ENCODE assay signal across 17 cellular contexts in genomic region chr2:10433948-10434884, GRCh38. TPM values are rescaled to one million over a fixed set of nuclear protein-coding genes. Genes with fewer than 3 reads are reported as not detected.
A peak's percentile ranks its signal among the peaks of the same experiment; 100 is the strongest.
DNase-seq lines count a peak whose midpoint lies in the region; ATAC-seq and TF ChIP-seq lines count a peak whose summit lies in the region.
"Had no signal": no experiment of that assay in that cellular context is flagged by ENCODE, and none has a peak within 500 bp of the region (broad histone marks: within the 10 kb centered on the region; RNA-seq: fewer than 3 reads in every experiment).

No MANE protein-coding gene starts in this region.

- 85% methylated on average over 19 of the region's 19 CpGs for WGBS in right cardiac atrium

- no peak overlapping the region for H3K4me3 Mint-ChIP-seq in activated CD4-positive, alpha-beta memory T cell treated with anti-CD3 and anti-CD28 coated beads for 36 hours
- H3K4me3 Mint-ChIP-seq: CD14-positive monocyte had no signal

- H3K4me1 ChIP-seq in right cardiac atrium (ENCODE audit: control insufficient read depth, insufficient read depth, low read length), result no peaks in the 10 kb centered on the region
- H3K4me1 ChIP-seq in Panc1 (ENCODE audit: control insufficient read depth, insufficient read depth, low read length), result peaks cover 44% of the 10 kb centered on the region
- no peaks in the 10 kb centered on the region for H3K4me1 ChIP-seq in colonic mucosa
- H3K4me1 ChIP-seq: prostate gland had no signal

- H3K4me3 ChIP-seq in right cardiac atrium (ENCODE audit: low read length), result no peak overlapping the region
- H3K4me3 ChIP-seq in Panc1 (ENCODE audit: low read depth in 2 of 2, low read length in 2 of 2), result no peak overlapping the region; a peak in 1 of 4 replicates
- H3K4me3 ChIP-seq in colonic mucosa, result no peak overlapping the region
- H3K4me3 ChIP-seq: body of pancreas, coronary artery, prostate gland had no signal

- no TSS peak for BruUV-seq in Panc1 (replicated peaks; lab: Mats Ljungman, UMichigan)

- H3K27me3 Mint-ChIP-seq in activated CD4-positive, alpha-beta memory T cell treated with anti-CD3 and anti-CD28 coated beads for 36 hours, result peaks cover 13% of the 10 kb centered on the region
- H3K27me3 Mint-ChIP-seq: activated naive CD8-positive, alpha-beta T cell had no signal

- DNase-seq in right cardiac atrium (peak in 1 of 3 donors; percentile 60), Right ventricle myocardium superior (no peak), Panc1 (ENCODE audit: low read depth, low spot score) (no peak), left kidney (ENCODE audit: low read depth, low spot score) (peak; percentile 30), EL (no peak), colonic mucosa (no peak)
- DNase-seq in activated CD4-positive, alpha-beta memory T cell treated with anti-CD3 and anti-CD28 coated beads for 36 hours, result no peak
- DNase-seq: NCI-H1436 treated with DMSO at 0.1 percent for 48 hours had no signal

- in situ Hi-C loops in Panc1 (cut with HindIII; ENCODE audit: low pct_unique_long_range_greater_than_20kb, low sequenced_read_pairs), result loop anchor here (25.0 kb wide), 1 partner anchor 322 kb away; the partner anchor contains the start of gene RRM2

- POLR2A ChIA-PET in Panc1 (lab: Charles Lee), result interaction anchor here (0.9 to 1.0 kb wide), 2 partner anchors 12 to 48 kb away, joined by 3 to 6 read pairs; no protein-coding TSS in a partner anchor
- POLR2A ChIA-PET in activated CD4-positive, alpha-beta memory T cell treated with anti-CD3 and anti-CD28 coated beads for 36 hours (lab: Charles Lee), result interaction anchor here (1.2 to 1.6 kb wide), 4 partner anchors 11 to 362 kb away, joined by 6 to 11 read pairs (median 7); partner anchors contain the start of gene ODC1

- H3K9me3 ChIP-seq in right cardiac atrium (ENCODE audit: control insufficient read depth, low read length) (no peaks in the 10 kb centered on the region), Panc1 (ENCODE audit: control insufficient read depth, insufficient read depth, low read depth, low read length) (no peaks in the 10 kb centered on the region), colonic mucosa (no peaks in the 10 kb centered on the region)
- H3K9me3 ChIP-seq: body of pancreas, prostate gland had no signal

- no peak for TF ChIP-seq CTCF in Panc1 (IDR thresholded peaks at IDR 0.05)
- no peak for TF ChIP-seq CTCF in colonic mucosa (IDR thresholded peaks at IDR 0.05)

- ATAC-seq in right cardiac atrium (peak; percentile 3 to 6), Right ventricle myocardium superior (ENCODE audit: poor library complexity) (no peak), Panc1 (peak; percentile 25), GM21717 (IDR thresholded peaks at IDR 0.05; ENCODE audit: unreplicated experiment) (no peak)

- no peak overlapping the region for H3K27ac Mint-ChIP-seq in activated CD4-positive, alpha-beta memory T cell treated with anti-CD3 and anti-CD28 coated beads for 36 hours
- H3K27ac Mint-ChIP-seq: activated naive CD8-positive, alpha-beta T cell had no signal

- no peaks in the 10 kb centered on the region for H3K36me3 ChIP-seq in Panc1 (ENCODE audit: control insufficient read depth, insufficient read depth, low read length)
- no peaks in the 10 kb centered on the region for H3K36me3 ChIP-seq in colonic mucosa
- H3K36me3 ChIP-seq: prostate gland had no signal

- H3K9ac ChIP-seq in colonic mucosa (ENCODE audit: low read depth in 2 of 2, low read length in 2 of 2), result no peak overlapping the region

- no peaks in the 10 kb centered on the region for H3K27me3 ChIP-seq in right cardiac atrium (ENCODE audit: control insufficient read depth, insufficient read depth)
- H3K27me3 ChIP-seq in Panc1 (ENCODE audit: control insufficient read depth, insufficient read depth, low read length), result no peaks in the 10 kb centered on the region
- H3K27me3 ChIP-seq in colonic mucosa, result no peaks in the 10 kb centered on the region
- H3K27me3 ChIP-seq: body of pancreas had no signal

- H3K27ac ChIP-seq in right cardiac atrium (ENCODE audit: low read length), result no peak overlapping the region
- H3K27ac ChIP-seq in Panc1 (ENCODE audit: low read length), result peak overlapping the region; percentile 72
- H3K27ac ChIP-seq in colonic mucosa, result no peak overlapping the region
- H3K27ac ChIP-seq: body of pancreas, coronary artery, prostate gland had no signal

- CTCF ChIA-PET in Panc1 (lab: Charles Lee), result interaction anchor here (0.5 to 1.9 kb wide), 17 partner anchors 8 to 902 kb away, joined by 3 to 25 read pairs (median 4); partner anchors contain the start of gene ODC1
- CTCF ChIA-PET in activated CD4-positive, alpha-beta memory T cell treated with anti-CD3 and anti-CD28 coated beads for 36 hours (lab: Charles Lee), result interaction anchor here (0.5 to 6.2 kb wide), 61 partner anchors 9 to 664 kb away, joined by 3 to 214 read pairs (median 4); partner anchors contain the start of genes HPCAL1, ODC1 and RRM2

- H3K9me3 Mint-ChIP-seq in activated CD4-positive, alpha-beta memory T cell treated with anti-CD3 and anti-CD28 coated beads for 36 hours, result no peaks in the 10 kb centered on the region
- H3K9me3 Mint-ChIP-seq: activated T-helper 1 cell treated with anti-CD3 and anti-CD28 coated beads, Interleukin-12 subunit alpha, Interleukin-12 subunit beta, Interleukin-2, Interleukin-4 antibody, amounts not matched to agents 30 ng/mL and 10 ng/mL and 1 ng/mL, durations not matched to agents 14 hours and 24 hours and 36 hours; nephron; T-helper 1 cell treated with Interleukin-12 subunit alpha and Interleukin-12 subunit beta and Interleukin-4 antibody, amounts not matched to agents 30 μg/mL and 1 μg/mL, for 36 hours had no signal

- peaks cover 12% of the 10 kb centered on the region for H3K4me1 Mint-ChIP-seq in activated CD4-positive, alpha-beta memory T cell treated with anti-CD3 and anti-CD28 coated beads for 36 hours (ENCODE audit: low read depth)

- intact Hi-C loops in right cardiac atrium (cut with DNase I) (loop anchor here in 3 of 4 donors (2.0 to 5.0 kb wide), 3 partner anchors 292 to 309 kb away; no protein-coding TSS in a partner anchor), Right ventricle myocardium superior (cut with DNase I) (loop anchor here (2.0 kb wide), 1 partner anchor 307 kb away; no protein-coding TSS in a partner anchor), Panc1 (cut with micrococcal nuclease; ENCODE audit: unreplicated experiment) (loop anchor here (2.0 kb wide), 2 partner anchors 309 to 361 kb away; no protein-coding TSS in a partner anchor), colonic mucosa (cut with DNase I) (loop anchor here (2.0 kb wide), 1 partner anchor 309 kb away; no protein-coding TSS in a partner anchor)
- intact Hi-C loops in activated CD4-positive, alpha-beta memory T cell treated with anti-CD3 and anti-CD28 coated beads for 36 hours (cut with micrococcal nuclease), result no loop called here

- no peaks in the 10 kb centered on the region for H3K36me3 Mint-ChIP-seq in activated CD4-positive, alpha-beta memory T cell treated with anti-CD3 and anti-CD28 coated beads for 36 hours
- H3K36me3 Mint-ChIP-seq: activated naive CD8-positive, alpha-beta T cell had no signal

RNA-seq across cellular contexts. Expression of gene ODC1, which starts 13.9 kb away (rescaled TPM):
- total RNA-seq in right cardiac atrium (10 to 100 TPM; 35.2 to 47.9 (median 39.8) TPM), Right ventricle myocardium superior (33.2 TPM), Panc1 (2021; ENCODE audit: unreplicated experiment) (159 TPM), colonic mucosa (100 to 1,000 TPM in 1 of 2 donors, 10 to 100 TPM in 1; 45.8 to 107 TPM)
- polyA plus RNA-seq in right cardiac atrium, result 17.3 TPM
- polyA plus RNA-seq in Panc1 (2012; ENCODE audit: insufficient read length), result 135 TPM
- total RNA-seq in activated CD4-positive, alpha-beta memory T cell treated with anti-CD3 and anti-CD28 coated beads for 36 hours, result 100 to 1,000 TPM; 138 to 142 TPM

Comparison
In these comparisons a context has a peak if more than half of its experiments do, and no peak if none do; other contexts are left out.
1. ATAC-seq: peak in right cardiac atrium (2 of 2) and Panc1 (single experiment); none in Right ventricle myocardium superior (single experiment) and GM21717 (single experiment).